Comparison of ENCODE assay signal across 1 cellular context in genomic region chr19:3185482-3186376, GRCh38.
A peak's percentile ranks its signal among the peaks of the same experiment; 100 is the strongest.
TF ChIP-seq lines count a peak whose summit lies in the region.

Gene NCLN (plus strand): TSS chr19:3185930. CDS start chr19:3186031, 101 bp downstream.

TF ChIP-seq in HepG2, 621 proteins besides CTCF, POLR2A, EP300 and RAD21 (continued from another document and continues in another):
- no peak for TF ChIP-seq ZNF83 (CRISPR knock-in tag; IDR thresholded peaks at IDR 0.05; ENCODE audit: borderline replicate concordance)
- TF ChIP-seq ZNF34 (CRISPR knock-in tag; IDR thresholded peaks at IDR 0.05; ENCODE audit: borderline replicate concordance), result no peak
- TF ChIP-seq GRHL1 (CRISPR knock-in tag; conservative IDR thresholded peaks at IDR 0.05), result no peak
- TF ChIP-seq SRF (IDR thresholded peaks at IDR 0.05; ENCODE audit: low read depth, low read length), result no peak
- no peak for TF ChIP-seq ZFP36 (IDR thresholded peaks at IDR 0.05; ENCODE audit: borderline replicate concordance, low read depth, low read length, partially characterized antibody)
- no peak for TF ChIP-seq POGZ (CRISPR knock-in tag; IDR thresholded peaks at IDR 0.05)
- TF ChIP-seq SRY (CRISPR knock-in tag; IDR thresholded peaks at IDR 0.05), result no peak
- TF ChIP-seq SMC3 (IDR thresholded peaks at IDR 0.05; ENCODE audit: low read length), result no peak
- no peak for TF ChIP-seq RBAK (CRISPR knock-in tag; IDR thresholded peaks at IDR 0.05)
- no peak for TF ChIP-seq RBM22 (optimal IDR thresholded peaks at IDR 0.05; ENCODE audit: low read length)
- TF ChIP-seq ZNF768 (CRISPR knock-in tag; IDR thresholded peaks at IDR 0.05), result no peak
- no peak for TF ChIP-seq FOXA1 (IDR thresholded peaks at IDR 0.05)
- TF ChIP-seq FOXA1 (CRISPR knock-in tag; IDR thresholded peaks at IDR 0.05), result no peak
- no peak for TF ChIP-seq MEF2D (CRISPR knock-in tag; IDR thresholded peaks at IDR 0.05)
- peak; percentile 59; the same call in 1 of the 2 replicates for TF ChIP-seq ZNF329 (CRISPR knock-in tag; IDR thresholded peaks at IDR 0.05; ENCODE audit: low read depth)
- no peak; the same call in 1 of the 2 replicates for TF ChIP-seq ZNF281 (CRISPR knock-in tag; IDR thresholded peaks at IDR 0.05; ENCODE audit: borderline replicate concordance)
- TF ChIP-seq ZNF883 (CRISPR knock-in tag; IDR thresholded peaks at IDR 0.05; ENCODE audit: not compliant biosample characterization), result no peak
- TF ChIP-seq FOXM1 (CRISPR knock-in tag; IDR thresholded peaks at IDR 0.05), result no peak
- TF ChIP-seq SAP130 (CRISPR knock-in tag; IDR thresholded peaks at IDR 0.05; ENCODE audit: low read depth), result peak; percentile 59
- no peak for TF ChIP-seq ZNF33B (CRISPR knock-in tag; IDR thresholded peaks at IDR 0.05)
- no peak for TF ChIP-seq ZNF331 (CRISPR knock-in tag; IDR thresholded peaks at IDR 0.05)
- TF ChIP-seq SYNCRIP (IDR thresholded peaks at IDR 0.05; ENCODE audit: insufficient read depth, low read depth, low read length), result no peak
- TF ChIP-seq MTF1 (CRISPR knock-in tag; IDR thresholded peaks at IDR 0.05), result no peak
- TF ChIP-seq ZNF747 (CRISPR knock-in tag; IDR thresholded peaks at IDR 0.05; ENCODE audit: borderline replicate concordance), result no peak
- no peak for TF ChIP-seq CENPBD1 (CRISPR knock-in tag; IDR thresholded peaks at IDR 0.05; ENCODE audit: borderline replicate concordance, low read depth)
- TF ChIP-seq BHLHE40 (IDR thresholded peaks at IDR 0.05; ENCODE audit: low read length), result no peak
- TF ChIP-seq SIN3A (IDR thresholded peaks at IDR 0.05; ENCODE audit: borderline replicate concordance, low read depth, low read length), result peak; percentile 8; the same call in 1 of the 2 replicates
- no peak for TF ChIP-seq ZNF17 (CRISPR knock-in tag; IDR thresholded peaks at IDR 0.05)
- TF ChIP-seq RCOR2 (CRISPR knock-in tag; IDR thresholded peaks at IDR 0.05), result no peak
- no peak for TF ChIP-seq DNMT3B (CRISPR knock-in tag; conservative IDR thresholded peaks at IDR 0.05)
- no peak for TF ChIP-seq FOSL1 (CRISPR knock-in tag; IDR thresholded peaks at IDR 0.05; ENCODE audit: borderline replicate concordance)
- TF ChIP-seq FOXK2 (IDR thresholded peaks at IDR 0.05), result no peak
- no peak for TF ChIP-seq PAX8 (CRISPR knock-in tag; IDR thresholded peaks at IDR 0.05; ENCODE audit: borderline replicate concordance)
- TF ChIP-seq BRF2 (CRISPR knock-in tag; IDR thresholded peaks at IDR 0.05), result no peak
- no peak for TF ChIP-seq ZNF7 (CRISPR knock-in tag; IDR thresholded peaks at IDR 0.05)
- TF ChIP-seq NKX3-1 (CRISPR knock-in tag; IDR thresholded peaks at IDR 0.05), result no peak
- TF ChIP-seq NRL (CRISPR knock-in tag; IDR thresholded peaks at IDR 0.05; ENCODE audit: borderline replicate concordance), result no peak; the same call in 1 of the 2 replicates
- TF ChIP-seq MNT (IDR thresholded peaks at IDR 0.05), result no peak
- no peak for TF ChIP-seq ZNF530 (CRISPR knock-in tag; IDR thresholded peaks at IDR 0.05; ENCODE audit: low read depth)
- 0 out of 2 replicates have a peak, but pooled peaks have one; percentile 19 for TF ChIP-seq SALL1 (CRISPR knock-in tag; IDR thresholded peaks at IDR 0.05)
- TF ChIP-seq UBTF (CRISPR knock-in tag; IDR thresholded peaks at IDR 0.05), result peak; percentile 52; the same call in 1 of the 2 replicates
- TF ChIP-seq JUNB (CRISPR knock-in tag; IDR thresholded peaks at IDR 0.05; ENCODE audit: borderline replicate concordance), result no peak
- peak; percentile 28; the same call in 1 of the 2 replicates for TF ChIP-seq ATF2 (CRISPR knock-in tag; IDR thresholded peaks at IDR 0.05)
- TF ChIP-seq HDAC1 (CRISPR knock-in tag; IDR thresholded peaks at IDR 0.05), result peak; percentile 45
- no peak for TF ChIP-seq HNF1B (CRISPR knock-in tag; IDR thresholded peaks at IDR 0.05)
- no peak for TF ChIP-seq ZNF224 (CRISPR knock-in tag; IDR thresholded peaks at IDR 0.05)
- peak; percentile 45; the same call in 1 of the 2 replicates for TF ChIP-seq TARDBP (CRISPR knock-in tag; IDR thresholded peaks at IDR 0.05)
- no peak for TF ChIP-seq DNMT1 (CRISPR knock-in tag; IDR thresholded peaks at IDR 0.05)
- no peak for TF ChIP-seq SIX4 (CRISPR knock-in tag; IDR thresholded peaks at IDR 0.05)
- TF ChIP-seq ZNF674 (CRISPR knock-in tag; IDR thresholded peaks at IDR 0.05; ENCODE audit: low read depth), result no peak
- TF ChIP-seq ZNF850 (CRISPR knock-in tag; conservative IDR thresholded peaks at IDR 0.05), result 0 out of 2 replicates have a peak, but pooled peaks have one; percentile 23
- no peak for TF ChIP-seq KLF6 (CRISPR knock-in tag; IDR thresholded peaks at IDR 0.05)
- no peak for TF ChIP-seq NCOA5 (CRISPR knock-in tag; IDR thresholded peaks at IDR 0.05)
- TF ChIP-seq THAP8 (CRISPR knock-in tag; IDR thresholded peaks at IDR 0.05; ENCODE audit: borderline replicate concordance), result no peak
- TF ChIP-seq ZXDC (CRISPR knock-in tag; IDR thresholded peaks at IDR 0.05), result peak; percentile 76; the same call in 1 of the 2 replicates
